Comparison of ENCODE assay signal across 9 cellular contexts in the genomic region with DNA sequence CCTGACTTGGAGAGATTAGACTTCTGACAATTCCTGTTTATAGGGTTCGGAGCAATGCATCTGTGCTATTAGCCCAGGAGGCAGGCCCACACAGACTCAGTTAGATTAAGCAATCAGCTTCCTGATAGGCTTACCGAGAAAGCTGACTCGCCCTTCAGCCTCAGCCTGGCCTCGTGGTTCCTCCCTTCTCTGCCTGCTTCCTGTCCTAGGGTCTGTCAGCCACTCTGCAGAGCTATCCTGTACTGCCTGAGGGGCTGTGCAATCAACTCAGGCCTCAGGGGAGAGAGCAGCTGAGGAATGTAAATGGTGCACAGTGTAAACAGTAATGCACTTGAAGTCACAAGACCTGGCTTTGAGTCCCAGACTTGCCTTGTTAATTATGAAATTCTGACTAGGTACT. TPM values are rescaled to one million over a fixed set of nuclear protein-coding genes. Genes with fewer than 3 reads are reported as not detected.
DNase-seq lines count a peak whose midpoint lies in the region; ATAC-seq, FAIRE-seq and TF ChIP-seq lines count a peak whose summit lies in the region.
"Had no signal": no experiment of that assay in that cellular context is flagged by ENCODE, and none has a peak within 500 bp of the region (broad histone marks: within the 10 kb centered on the region; RNA-seq: fewer than 3 reads in every experiment).

No MANE protein-coding gene starts in this region.

- H3K27ac ChIP-seq in adrenal gland, result no peak overlapping the region
- H3K27ac ChIP-seq in left lung, result peak overlapping the region; percentile 35 to 36

- H3K9me3 ChIP-seq in adrenal gland (replicated peaks in 1 of 3) (no peaks in the 10 kb centered on the region), left lung (no peaks in the 10 kb centered on the region)

- FAIRE-seq in HTR-8/SVneo (lab: Jason Lieb, UNC), result no peak
- FAIRE-seq: colon had no signal

- TF ChIP-seq CTCF in adrenal gland (IDR thresholded peaks at IDR 0.05), result no peak
- TF ChIP-seq CTCF in left lung (IDR thresholded peaks at IDR 0.05), result no peak

- no peak for TF ChIP-seq POLR2A in adrenal gland (IDR thresholded peaks at IDR 0.05)

- H3K27me3 ChIP-seq in adrenal gland (no peaks in the 10 kb centered on the region), left lung (no peaks in the 10 kb centered on the region)

- ATAC-seq in left lung (peak; percentile 99), GM19397 (IDR thresholded peaks at IDR 0.05; ENCODE audit: unreplicated experiment) (no peak)

- WGBS in adrenal gland, 4 donors, result 31 to 56% (median 41%) methylated on average over 4 of the region's 4 CpGs

- intact Hi-C loops in adrenal gland (cut with DNase I) (no loop called here), left lung (cut with DNase I) (no loop called here)

- H3K4me1 ChIP-seq in adrenal gland (replicated peaks in 1 of 2) (no peaks in the 10 kb centered on the region), left lung (peaks cover 9 to 12% of the 10 kb centered on the region in 2 donors)

- H3K36me3 ChIP-seq in adrenal gland (replicated peaks in 1 of 2), result no peaks in the 10 kb centered on the region
- no peaks in the 10 kb centered on the region for H3K36me3 ChIP-seq in left lung

- DNase-seq in ELR (ENCODE audit: low read depth) (peak; percentile 77), HTR-8/SVneo (ENCODE audit: insufficient read length, low spot score) (peak; percentile 22), adrenal gland (peak in 4 of 7 donors; percentile 8 to 15 (median 14)), left lung (peak; percentile 77 to 88), NCI-H2171 treated with DMSO at 0.1 percent for 48 hours (lab: John Stamatoyannopoulos, UW) (no peak)
- DNase-seq in stimulated activated naive CD4-positive, alpha-beta T cell (lab: John Stamatoyannopoulos, UW), result no peak
- DNase-seq in stimulated activated CD4-positive, alpha-beta T cell treated with anti-CD3 and anti-CD28 coated beads, Interleukin-12 subunit alpha, Interleukin-12 subunit beta, amount 100 ng/mL, for 4 hours, result no peak

- no peak overlapping the region for H3K4me3 ChIP-seq in adrenal gland
- no peak overlapping the region for H3K4me3 ChIP-seq in left lung

RNA-seq across cellular contexts. Expression of a gene that starts 30.7 kb away (rescaled TPM):
- under 1 TPM in 2 of 8 donors, not detected in 6; 0.13 to 0.38 TPM for total RNA-seq in adrenal gland
- under 1 TPM; 0.08 to 0.34 (median 0.24) TPM for polyA plus RNA-seq in adrenal gland
- total RNA-seq in left lung, result 1 to 10 TPM in 1 of 2 donors, under 1 TPM in 1; 0.29 to 1.8 TPM

Comparison
In these comparisons a context has a peak if more than half of its experiments do, and no peak if none do; other contexts are left out.
1. DNase-seq: peak in ELR (single experiment), HTR-8/SVneo (single experiment), adrenal gland (4 of 7) and left lung (2 of 2); none in stimulated activated naive CD4-positive, alpha-beta T cell (0 of 6), stimulated activated CD4-positive, alpha-beta T cell treated with anti-CD3 and anti-CD28 coated beads, Interleukin-12 subunit alpha, Interleukin-12 subunit beta, amount 100 ng/mL, for 4 hours (single experiment) and NCI-H2171 treated with DMSO at 0.1 percent for 48 hours (single experiment).
2. H3K27ac ChIP-seq: peak in left lung (2 of 2); none in adrenal gland (0 of 5).